Comparison of ENCODE assay signal across 13 cellular contexts in the genomic region with DNA sequence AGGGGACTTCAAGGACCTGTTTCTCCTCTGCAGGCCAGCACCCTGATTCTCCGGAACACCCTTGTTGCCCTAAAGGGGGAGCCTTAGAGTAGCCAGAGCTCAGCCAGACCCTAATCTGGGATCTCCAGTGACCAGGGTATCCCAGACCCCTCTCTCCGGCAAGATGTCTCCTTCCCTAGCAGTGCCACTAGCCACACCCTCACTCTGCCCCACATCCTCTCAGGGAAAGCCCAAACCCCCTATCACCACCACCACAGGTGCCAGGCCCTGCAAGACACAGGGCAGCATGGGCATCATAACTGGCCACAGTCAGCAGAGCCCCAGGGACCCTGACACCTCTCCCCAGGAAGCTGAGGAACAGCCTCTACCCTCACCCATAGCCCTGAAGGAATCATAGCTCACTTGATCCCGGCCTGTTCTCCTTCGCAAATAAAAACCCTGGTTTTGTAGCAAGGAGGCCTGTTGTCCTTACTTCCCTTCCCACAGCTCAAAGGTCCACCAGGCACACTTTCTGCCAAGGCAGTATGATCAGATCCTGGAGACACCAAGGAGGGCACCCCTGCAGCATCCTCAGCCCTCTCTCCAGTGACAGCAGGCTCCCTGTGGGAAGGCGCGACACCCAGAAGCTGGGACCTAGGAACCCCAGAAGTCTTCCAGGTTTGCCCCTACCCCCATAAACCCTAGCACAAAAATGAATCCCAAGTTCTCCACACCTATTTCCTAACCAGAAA. TPM values are rescaled to one million over a fixed set of nuclear protein-coding genes. Genes with fewer than 3 reads are reported as not detected.
DNase-seq lines count a peak whose midpoint lies in the region; ATAC-seq, FAIRE-seq and TF ChIP-seq lines count a peak whose summit lies in the region.
"Had no signal": no experiment of that assay in that cellular context is flagged by ENCODE, and none has a peak within 500 bp of the region (broad histone marks: within the 10 kb centered on the region; RNA-seq: fewer than 3 reads in every experiment).

No MANE protein-coding gene starts in this region.

- H2AFZ ChIP-seq in SK-N-SH (ENCODE audit: low read depth), result no peak overlapping the region

- peaks cover 0 to 20% of the 10 kb centered on the region in 2 experiments; a peak in 2 of 4 replicates for H3K4me1 ChIP-seq in SK-N-SH (ENCODE audit: control insufficient read depth in 1 of 2, insufficient read depth in 2 of 2, low read depth in 1 of 2, low read length in 1 of 2)

- no peak overlapping the region; the same call in 1 of the 2 replicates for H3K4me2 ChIP-seq in SK-N-SH

- H3K4me3 ChIP-seq in SK-N-SH (ENCODE audit: low read depth in 2 of 2, low read length in 1 of 2), result no peak overlapping the region
- H3K4me3 ChIP-seq: SJSA1 had no signal

- FAIRE-seq in RCC 7860 (lab: Jason Lieb, UNC), result no peak
- FAIRE-seq: endometrium, kidney had no signal

- H4K20me1 ChIP-seq in SK-N-SH (ENCODE audit: insufficient read depth), result peaks cover 56% of the 10 kb centered on the region

- H3K4me1 Mint-ChIP-seq in HFFc6 (ENCODE audit: low read depth), result peaks cover 39% of the 10 kb centered on the region
- H3K4me1 Mint-ChIP-seq in central memory CD8-positive, alpha-beta T cell, result peaks cover 40% of the 10 kb centered on the region
- peaks cover 42% of the 10 kb centered on the region for H3K4me1 Mint-ChIP-seq in nephron progenitor cell

- peaks cover 26% of the 10 kb centered on the region for H3K27me3 Mint-ChIP-seq in HFFc6 (ENCODE audit: insufficient read depth)
- H3K27me3 Mint-ChIP-seq in central memory CD8-positive, alpha-beta T cell, result no peaks in the 10 kb centered on the region
- peaks cover 5% of the 10 kb centered on the region for H3K27me3 Mint-ChIP-seq in nephron progenitor cell (ENCODE audit: low read depth, poor library complexity)

- no peaks in the 10 kb centered on the region for H3K9me3 ChIP-seq in SK-N-SH

- no peak for TF ChIP-seq RAD21 in SK-N-SH (IDR thresholded peaks at IDR 0.05; ENCODE audit: low read length)

- H3K9ac ChIP-seq in SK-N-SH, result no peak overlapping the region

- ATAC-seq in SK-N-SH treated with all-trans-retinoic acid at 6 μM for 48 hours, result no peak
- no peak for ATAC-seq in central memory CD8-positive, alpha-beta T cell (replicated peaks; ENCODE audit: extremely low read depth, poor library complexity, severe bottlenecking)
- ATAC-seq: sciatic nerve had no signal

- H3K36me3 ChIP-seq in SK-N-SH (replicated peaks in 1 of 2; ENCODE audit: control insufficient read depth in 1 of 2, insufficient read depth in 2 of 2, low read length in 1 of 2), result peaks cover 44 to 55% of the 10 kb centered on the region in 2 experiments

- H3F3A ChIP-seq in SK-N-SH (replicated peaks; ENCODE audit: insufficient read depth), result peaks cover 67% of the 10 kb centered on the region

- peak overlapping the region; percentile 72 for H3K4me3 Mint-ChIP-seq in HFFc6
- peak overlapping the region; percentile 31 for H3K4me3 Mint-ChIP-seq in central memory CD8-positive, alpha-beta T cell
- H3K4me3 Mint-ChIP-seq in nephron progenitor cell, result no peak overlapping the region

- CTCF ChIA-PET in SK-N-SH (lab: Yijun Ruan, JAX), result interaction anchor here (0.7 to 5.3 kb wide), 8 partner anchors 7 to 142 kb away, joined by 3 to 30 read pairs (median 6); partner anchors contain the start of genes FIBP, KAT5 and MUS81

- WGBS in SK-N-SH (ENCODE audit: low lambda C conversion rate), result 97% methylated on average over 6 of the region's 6 CpGs

- no peak overlapping the region; a peak in 1 of 4 replicates for H3K27ac ChIP-seq in SK-N-SH (ENCODE audit: low read depth in 2 of 2, low read length in 1 of 2)
- H3K27ac ChIP-seq: SJSA1 had no signal

- POLR2A ChIA-PET in SK-N-SH (lab: Yijun Ruan, JAX), result interaction anchor here (0.7 to 2.1 kb wide), 8 partner anchors 10 to 163 kb away, joined by 3 to 14 read pairs (median 3); partner anchors contain the start of genes CCDC85B and SNX32

- peaks cover 49% of the 10 kb centered on the region for H3K36me3 Mint-ChIP-seq in HFFc6 (ENCODE audit: low read depth)
- peaks cover 53% of the 10 kb centered on the region for H3K36me3 Mint-ChIP-seq in central memory CD8-positive, alpha-beta T cell (ENCODE audit: insufficient read depth)
- H3K36me3 Mint-ChIP-seq in nephron progenitor cell (ENCODE audit: low read depth), result peaks cover 51% of the 10 kb centered on the region

- no peaks in the 10 kb centered on the region for H3K27me3 ChIP-seq in SK-N-SH (ENCODE audit: insufficient read depth)
- H3K27me3 ChIP-seq: SJSA1 had no signal

- DNase-seq in SK-N-SH (peak; percentile 45), HFFc6 (no peak), nephron progenitor cell (no peak), NCI-H2227 (lab: John Stamatoyannopoulos, UW; ENCODE audit: unreplicated experiment) (no peak), DMS79 (lab: John Stamatoyannopoulos, UW) (no peak), RCC 7860 (ENCODE audit: low spot score) (no peak)
- DNase-seq in central memory CD8-positive, alpha-beta T cell (ENCODE audit: low spot score in 2 of 2), result no peak
- DNase-seq: NCI-H1436 treated with DMSO at 0.1 percent for 48 hours had no signal

- H3K9me3 Mint-ChIP-seq in HFFc6, result peaks cover 4% of the 10 kb centered on the region; the same call in 1 of the 2 replicates
- no peaks in the 10 kb centered on the region for H3K9me3 Mint-ChIP-seq in central memory CD8-positive, alpha-beta T cell
- peaks cover 4% of the 10 kb centered on the region for H3K9me3 Mint-ChIP-seq in nephron progenitor cell

- TF ChIP-seq CTCF in SK-N-SH (IDR thresholded peaks at IDR 0.05) (peak; percentile 9; the same call in 1 of the 2 replicates), HFFc6 (IDR thresholded peaks at IDR 0.05) (peak; percentile 26; the same call in 1 of the 2 replicates), nephron progenitor cell (IDR thresholded peaks at IDR 0.05) (no peak)

- H3K79me2 ChIP-seq in SK-N-SH (ENCODE audit: insufficient read depth), result peaks cover 45% of the 10 kb centered on the region

- no peaks in the 10 kb centered on the region for H3K9me2 ChIP-seq in SK-N-SH

- TF ChIP-seq EP300 in SK-N-SH (IDR thresholded peaks at IDR 0.05; ENCODE audit: borderline replicate concordance in 1 of 2, low read depth in 1 of 2, low read length in 1 of 2), result no peak

- H3K27ac Mint-ChIP-seq in HFFc6 (peak overlapping the region; percentile 70), nephron progenitor cell (peak overlapping the region; percentile 92)
- peak overlapping the region; percentile 72 for H3K27ac Mint-ChIP-seq in central memory CD8-positive, alpha-beta T cell (ENCODE audit: low read depth)

TF ChIP-seq in SK-N-SH, 30 proteins besides CTCF, POLR2A, EP300 and RAD21:
- TF ChIP-seq FOSL2 (IDR thresholded peaks at IDR 0.05; ENCODE audit: borderline replicate concordance, low read depth), result no peak
- TF ChIP-seq, protein P1, sequence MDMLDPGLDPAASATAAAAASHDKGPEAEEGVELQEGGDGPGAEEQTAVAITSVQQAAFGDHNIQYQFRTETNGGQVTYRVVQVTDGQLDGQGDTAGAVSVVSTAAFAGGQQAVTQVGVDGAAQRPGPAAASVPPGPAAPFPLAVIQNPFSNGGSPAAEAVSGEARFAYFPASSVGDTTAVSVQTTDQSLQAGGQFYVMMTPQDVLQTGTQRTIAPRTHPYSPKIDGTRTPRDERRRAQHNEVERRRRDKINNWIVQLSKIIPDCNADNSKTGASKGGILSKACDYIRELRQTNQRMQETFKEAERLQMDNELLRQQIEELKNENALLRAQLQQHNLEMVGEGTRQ (IDR thresholded peaks at IDR 0.05; ENCODE audit: borderline replicate concordance, low read depth, low read length), result no peak
- TF ChIP-seq MXI1 (IDR thresholded peaks at IDR 0.05; ENCODE audit: low read depth, low read length), result no peak
- no peak for TF ChIP-seq MEF2A (IDR thresholded peaks at IDR 0.05; ENCODE audit: borderline replicate concordance, low read depth)

TF ChIP-seq in SK-N-SH treated with all-trans-retinoic acid at 6 μM for 48 hours, 23 proteins besides CTCF, POLR2A, EP300 and RAD21 (continues in another document):
- no peak for TF ChIP-seq BACH2 (CRISPR knock-in tag; IDR thresholded peaks at IDR 0.05; ENCODE audit: borderline replicate concordance)

RNA-seq across cellular contexts. Expression of gene CFL1, which starts 4.6 kb away (rescaled TPM):
- 2,761 and 4,252 TPM in 2 replicates for polyA plus RNA-seq in SK-N-SH (2012; rRNA removed)
- 2,515 and 2,544 TPM in 2 replicates for polyA plus RNA-seq in SK-N-SH (2012; cell fraction: cytosol; rRNA removed)
- polyA plus RNA-seq in SK-N-SH (2012; cell fraction: nucleus; rRNA removed), result 1,901 and 2,978 TPM in 2 replicates
- 1,000 to 10,000 TPM; 2,002 to 2,288 (median 2,238) TPM for total RNA-seq in HFFc6 (2021; fragmentation: NEBNext Ultra II Directional; extraction: Animal tissue kit (Norgen Biotek cat#: 25700))

RNA-seq across cellular contexts. Expression of gene MUS81, which starts 6.8 kb away (rescaled TPM):
- 39.7 and 58.2 TPM in 2 replicates for polyA plus RNA-seq in SK-N-SH (2012; rRNA removed)
- 20.4 and 26.8 TPM in 2 replicates for polyA plus RNA-seq in SK-N-SH (2012; cell fraction: cytosol; rRNA removed)
- polyA plus RNA-seq in SK-N-SH (2012; cell fraction: nucleus; rRNA removed), result 309 and 491 TPM in 2 replicates
- total RNA-seq in HFFc6 (2021; fragmentation: NEBNext Ultra II Directional; extraction: Animal tissue kit (Norgen Biotek cat#: 25700)), result 10 to 100 TPM; 38.4 to 47.9 (median 43.1) TPM

RNA-seq across cellular contexts. Expression of gene EFEMP2, which starts 19.2 kb away (rescaled TPM):
- polyA plus RNA-seq in SK-N-SH (2012; rRNA removed), result 194 and 203 TPM in 2 replicates
- polyA plus RNA-seq in SK-N-SH (2012; cell fraction: cytosol; rRNA removed), result 81.0 and 118 TPM in 2 replicates
- polyA plus RNA-seq in SK-N-SH (2012; cell fraction: nucleus; rRNA removed), result 444 and 585 TPM in 2 replicates
- total RNA-seq in HFFc6 (2021; fragmentation: NEBNext Ultra II Directional; extraction: Animal tissue kit (Norgen Biotek cat#: 25700)), result 100 to 1,000 TPM; 318 to 359 (median 329) TPM

RNA-seq across cellular contexts. Expression of gene SNX32, which starts 19.7 kb away (rescaled TPM):
- 0.81 and 1.0 TPM in 2 replicates for polyA plus RNA-seq in SK-N-SH (2012; rRNA removed)
- polyA plus RNA-seq in SK-N-SH (2012; cell fraction: cytosol; rRNA removed), result 0.39 and 0.58 TPM in 2 replicates
- 5.2 and 6.4 TPM in 2 replicates for polyA plus RNA-seq in SK-N-SH (2012; cell fraction: nucleus; rRNA removed)
- not detected for total RNA-seq in HFFc6 (2021; fragmentation: NEBNext Ultra II Directional; extraction: Animal tissue kit (Norgen Biotek cat#: 25700))

RNA-seq across cellular contexts. Expression of gene CTSW, which starts 26.2 kb away (rescaled TPM):
- 0.49 and 0.68 TPM in 2 replicates for polyA plus RNA-seq in SK-N-SH (2012; rRNA removed)
- polyA plus RNA-seq in SK-N-SH (2012; cell fraction: cytosol; rRNA removed), result 0.22 and 0.29 TPM in 2 replicates
- 0.59 and 0.62 TPM in 2 replicates for polyA plus RNA-seq in SK-N-SH (2012; cell fraction: nucleus; rRNA removed)
- total RNA-seq in HFFc6 (2021; fragmentation: NEBNext Ultra II Directional; extraction: Animal tissue kit (Norgen Biotek cat#: 25700)), result under 1 TPM in 4 of 6 experiments, not detected in 2; 0.11 to 0.22 (median 0.14) TPM
